In the genomic region with DNA sequence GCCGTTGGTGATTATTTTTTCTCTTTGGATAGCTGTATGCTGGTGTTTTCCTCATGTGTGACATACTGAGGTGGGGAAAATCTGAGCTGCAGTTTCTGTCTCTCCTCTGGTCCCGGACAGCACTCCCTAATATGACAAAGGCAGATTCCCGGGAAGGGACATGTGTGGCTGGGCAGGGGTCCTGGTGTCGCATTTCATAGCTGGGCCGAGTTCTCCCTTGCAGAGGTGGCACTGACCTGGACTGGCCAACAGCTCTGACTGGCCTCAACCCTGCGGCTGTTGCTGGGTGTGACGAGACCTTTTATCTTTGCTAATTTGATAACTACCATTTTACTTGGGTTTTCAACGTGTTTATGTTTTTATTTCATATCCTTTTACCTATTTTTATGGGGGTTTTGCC, we compare ENCODE assay signal across 18 cellular contexts.
DNase-seq lines count a peak whose midpoint lies in the region; ATAC-seq and TF ChIP-seq lines count a peak whose summit lies in the region.
"Had no signal": no experiment of that assay in that cellular context is flagged by ENCODE, and none has a peak within 500 bp of the region (broad histone marks: within the 10 kb centered on the region; RNA-seq: fewer than 3 reads in every experiment).

No MANE protein-coding gene starts in this region.

- H3K36me3 Mint-ChIP-seq in brain: no peaks in the 10 kb centered on the region
- H3K36me3 Mint-ChIP-seq: CD14-positive monocyte; CD4-positive, alpha-beta memory T cell; IgD-negative memory B cell had no signal

- peaks cover 6 to 28% (median 13%) of the 10 kb centered on the region in 5 experiments for H3K9me3 Mint-ChIP-seq in brain

- H3K27me3 ChIP-seq in BLaER1: no peaks in the 10 kb centered on the region
- H3K27me3 ChIP-seq: BE2C had no signal

- no peak overlapping the region for H3K27ac ChIP-seq in BLaER1
- H3K27ac ChIP-seq: HL-60 had no signal

- H3K27me3 Mint-ChIP-seq in brain: peaks cover 15% of the 10 kb centered on the region
- H3K27me3 Mint-ChIP-seq: CD4-positive, alpha-beta memory T cell; IgD-negative memory B cell had no signal

- no peak overlapping the region for H3K4me3 Mint-ChIP-seq in brain
- H3K4me3 Mint-ChIP-seq: CD14-positive monocyte; CD4-positive, alpha-beta memory T cell; GM23338; IgD-negative memory B cell had no signal

- peaks cover 16% of the 10 kb centered on the region for H3K9me3 ChIP-seq in BLaER1
- peaks cover 15% of the 10 kb centered on the region for H3K9me3 ChIP-seq in mucosa of descending colon
- H3K9me3 ChIP-seq: BE2C had no signal

- peaks cover 12% of the 10 kb centered on the region for H3K4me1 ChIP-seq in BLaER1
- no peaks in the 10 kb centered on the region for H3K4me1 ChIP-seq in mucosa of descending colon (ENCODE audit: low read depth)
- H3K4me1 ChIP-seq: BE2C had no signal

- peak overlapping the region in 3 of 5 experiments; percentile 6 to 75 (median 65) for H3K27ac Mint-ChIP-seq in brain
- H3K27ac Mint-ChIP-seq: CD14-positive monocyte; CD4-positive, alpha-beta memory T cell; GM23338; IgD-negative memory B cell had no signal

- H4K20me1 ChIP-seq in BLaER1: no peaks in the 10 kb centered on the region

- no peak for ATAC-seq in mucosa of descending colon
- ATAC-seq: GM23338 had no signal

- H3K4me3 ChIP-seq in BLaER1: no peak overlapping the region
- no peak overlapping the region for H3K4me3 ChIP-seq in mucosa of descending colon
- H3K4me3 ChIP-seq: GM23338 had no signal

- peaks cover 41% of the 10 kb centered on the region for H3K4me1 Mint-ChIP-seq in brain
- H3K4me1 Mint-ChIP-seq: CD14-positive monocyte; CD4-positive, alpha-beta memory T cell; GM23338 had no signal

- TF ChIP-seq CTCF in brain (conservative IDR thresholded peaks at IDR 0.05): no peak
- no peak for TF ChIP-seq CTCF in mucosa of descending colon (IDR thresholded peaks at IDR 0.05)

- intact Hi-C loops in posterior vena cava (cut with DNase I): no loop called here
- intact Hi-C loops in mucosa of descending colon (cut with DNase I, micrococcal nuclease): no loop called here

- no peak overlapping the region for H3K9ac ChIP-seq in BLaER1

- H3K36me3 ChIP-seq in BLaER1: no peaks in the 10 kb centered on the region
- no peaks in the 10 kb centered on the region for H3K36me3 ChIP-seq in mucosa of descending colon (ENCODE audit: low read depth)
- H3K36me3 ChIP-seq: BE2C had no signal

- peak overlapping the region; percentile 28 for H3K4me2 ChIP-seq in BLaER1
- H3K4me2 ChIP-seq: GM23338 had no signal

- DNase-seq in left kidney (ENCODE audit: low read depth, low spot score) (peak; percentile 66), posterior vena cava (ENCODE audit: low spot score) (peak; percentile 42), RPMI8226 (no peak), mucosa of descending colon (no peak)
- no peak for DNase-seq in stimulated activated CD4-positive, alpha-beta T cell treated with anti-CD3 and anti-CD28 coated beads, Interleukin-2, amount 100 ng/mL, for 24 hours
- DNase-seq: ACHN; BE2C; Calu3; CD4-positive, alpha-beta memory T cell; DMS79 treated with DMSO at 0.1 percent for 48 hours; GF-D8; HCEC 1CT had no signal

Comparison
In these comparisons a context has a peak if more than half of its experiments do, and no peak if none do; other contexts are left out.
1. DNase-seq: peak in left kidney (single experiment) and posterior vena cava (single experiment); none in stimulated activated CD4-positive, alpha-beta T cell treated with anti-CD3 and anti-CD28 coated beads, Interleukin-2, amount 100 ng/mL, for 24 hours (0 of 2), RPMI8226 (single experiment) and mucosa of descending colon (0 of 3).